Comparison of ENCODE assay signal across 1 cellular context in the genomic region with DNA sequence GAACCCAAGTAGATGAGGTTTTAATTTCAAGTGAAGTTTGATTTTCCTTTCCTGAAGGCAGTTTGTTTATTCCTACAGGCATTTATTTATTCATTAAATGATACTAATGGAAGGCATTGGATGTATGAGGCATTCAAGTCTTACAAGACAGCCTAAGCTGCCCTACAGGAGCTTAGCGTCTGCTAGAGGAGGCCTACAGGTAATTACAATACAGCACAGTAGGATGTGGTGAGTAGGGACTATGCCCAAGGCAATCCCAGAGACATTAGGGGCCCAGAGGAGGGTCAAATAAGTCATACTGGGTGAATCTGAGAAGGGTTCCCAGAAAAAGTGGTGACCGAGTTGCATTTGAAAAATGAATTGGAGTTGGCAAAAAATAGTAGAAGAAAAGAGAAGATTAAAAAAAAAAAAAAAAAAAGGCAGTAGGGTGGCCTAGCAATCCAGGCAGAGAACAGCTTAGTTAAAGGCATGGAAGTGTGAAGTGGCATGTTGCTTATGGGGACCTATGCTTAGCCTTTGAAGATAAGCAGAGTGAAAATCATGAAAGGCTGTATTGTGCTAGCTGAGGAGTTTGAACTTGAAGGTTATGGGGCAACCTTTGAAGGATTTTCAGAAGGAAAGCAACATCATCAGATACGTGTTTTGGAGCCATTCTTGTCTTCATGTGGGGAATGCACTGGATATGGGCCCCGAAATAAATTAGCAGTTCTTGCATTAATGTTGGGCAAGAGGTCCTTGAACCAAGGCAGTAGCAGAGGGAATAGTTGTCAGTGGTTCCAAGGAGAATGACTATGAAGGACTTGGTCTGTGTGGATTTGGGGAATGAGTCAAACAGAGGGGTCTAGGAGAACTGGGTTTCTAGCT.
TF ChIP-seq lines count a peak whose summit lies in the region.

No MANE protein-coding gene starts in this region.

TF ChIP-seq in GM23338, 12 proteins besides CTCF, POLR2A, EP300 and RAD21 (continued from another document):
- TF ChIP-seq ZNF462 (CRISPR knock-in tag; IDR thresholded peaks at IDR 0.05) (peak; percentile 15; the same call in 1 of the 2 replicates), ZNF331 (CRISPR knock-in tag; IDR thresholded peaks at IDR 0.05; ENCODE audit: low read depth) (no peak), JUNB (IDR thresholded peaks at IDR 0.05; ENCODE audit: unreplicated experiment) (no peak), REST (IDR thresholded peaks at IDR 0.05; ENCODE audit: unreplicated experiment) (no peak)
TF ChIP-seq in GM23338: peak in this region for 1.
